Comparison of ENCODE assay signal across 22 cellular contexts in the genomic region with DNA sequence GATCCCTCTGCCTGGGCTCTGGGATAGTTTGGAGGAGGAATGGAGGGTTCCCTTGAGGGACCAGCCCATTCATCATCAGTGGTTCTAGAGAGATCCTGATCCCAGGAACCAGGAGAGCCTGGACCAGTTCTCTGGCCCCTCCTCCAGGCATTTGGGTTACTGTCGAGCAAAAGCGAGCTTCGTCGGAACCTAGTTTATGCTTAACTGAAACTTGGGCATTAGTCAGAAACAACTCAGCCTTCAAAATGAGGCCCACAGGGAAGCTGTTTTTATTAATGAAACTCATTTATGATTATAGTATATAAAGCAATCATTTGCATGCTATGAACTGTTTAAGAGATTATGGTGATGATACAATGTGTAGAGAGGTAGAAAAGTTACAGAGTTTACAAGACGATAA.
DNase-seq lines count a peak whose midpoint lies in the region; ATAC-seq and TF ChIP-seq lines count a peak whose summit lies in the region.
"Had no signal": no experiment of that assay in that cellular context is flagged by ENCODE, and none has a peak within 500 bp of the region (broad histone marks: within the 10 kb centered on the region; RNA-seq: fewer than 3 reads in every experiment).

No MANE protein-coding gene starts in this region.

- no peaks in the 10 kb centered on the region for H3K27me3 Mint-ChIP-seq in activated T-helper 2 cell treated with anti-CD3 and anti-CD28 coated beads, Interferon-gamma antibody, Interleukin-2, Interleukin-4, amounts not matched to agents 10 μg/mL and 5 μg/mL and 100 μg/mL, durations not matched to agents 14 hours and 24 hours and 36 hours (ENCODE audit: low read depth)
- no peaks in the 10 kb centered on the region for H3K27me3 Mint-ChIP-seq in MCF 10A (ENCODE audit: insufficient read depth, unreplicated experiment)

- H3K4me3 ChIP-seq in MG63, result no peak overlapping the region
- no peak overlapping the region for H3K4me3 ChIP-seq in smooth muscle cell
- H3K4me3 ChIP-seq: GM12878, PC-9, SK-N-MC, suprapubic skin had no signal

- CTCF ChIA-PET in MCF 10A (lab: Yijun Ruan, JAX), result interaction anchor here (0.6 to 1.2 kb wide), 2 partner anchors 11 to 143 kb away, joined by 3 read pairs; no protein-coding TSS in a partner anchor

- POLR2A ChIA-PET in MCF 10A (lab: Yijun Ruan, JAX), result interaction anchor here (1.1 to 1.7 kb wide), 3 partner anchors 11 to 43 kb away, joined by 4 to 5 read pairs (median 5); no protein-coding TSS in a partner anchor

- 41% methylated on average over 5 of the region's 5 CpGs for WGBS in smooth muscle cell (ENCODE audit: low lambda C conversion rate)

- H3K9ac ChIP-seq in smooth muscle cell (ENCODE audit: low read depth), result peak overlapping the region; percentile 40

- no TSS peak for BruUV-seq in MCF 10A (replicated peaks; lab: Mats Ljungman, UMichigan)

- H3K9me3 Mint-ChIP-seq in activated T-helper 2 cell treated with anti-CD3 and anti-CD28 coated beads, Interferon-gamma antibody, Interleukin-2, Interleukin-4, amounts not matched to agents 10 μg/mL and 5 μg/mL and 100 μg/mL, durations not matched to agents 14 hours and 24 hours and 36 hours, result no peaks in the 10 kb centered on the region
- H3K9me3 Mint-ChIP-seq in MCF 10A (ENCODE audit: unreplicated experiment), result no peaks in the 10 kb centered on the region
- H3K9me3 Mint-ChIP-seq: nephron progenitor cell had no signal

- H3K36me3 ChIP-seq in MG63 (no peaks in the 10 kb centered on the region), smooth muscle cell (ENCODE audit: low read depth) (no peaks in the 10 kb centered on the region)
- H3K36me3 ChIP-seq: suprapubic skin had no signal

- no peaks in the 10 kb centered on the region for H3K9me3 ChIP-seq in MG63
- H3K9me3 ChIP-seq in smooth muscle cell (replicated peaks; ENCODE audit: low read depth), result no peaks in the 10 kb centered on the region
- H3K9me3 ChIP-seq: suprapubic skin had no signal

- H3K27ac Mint-ChIP-seq in activated T-helper 2 cell treated with anti-CD3 and anti-CD28 coated beads, Interferon-gamma antibody, Interleukin-2, Interleukin-4, amounts not matched to agents 10 μg/mL and 5 μg/mL and 100 μg/mL, durations not matched to agents 14 hours and 24 hours and 36 hours, result peak overlapping the region; percentile 98
- no peak overlapping the region for H3K27ac Mint-ChIP-seq in MCF 10A (ENCODE audit: low read depth, unreplicated experiment)
- H3K27ac Mint-ChIP-seq: nephron progenitor cell had no signal

- no peaks in the 10 kb centered on the region for H3K27me3 ChIP-seq in MG63
- H3K27me3 ChIP-seq in smooth muscle cell (ENCODE audit: low read depth), result no peaks in the 10 kb centered on the region
- H3K27me3 ChIP-seq: suprapubic skin had no signal

- no peaks in the 10 kb centered on the region for H3K79me2 ChIP-seq in smooth muscle cell (ENCODE audit: low read depth)

- peak overlapping the region; percentile 40 for H3K4me3 Mint-ChIP-seq in activated T-helper 2 cell treated with anti-CD3 and anti-CD28 coated beads, Interferon-gamma antibody, Interleukin-2, Interleukin-4, amounts not matched to agents 10 μg/mL and 5 μg/mL and 100 μg/mL, durations not matched to agents 14 hours and 24 hours and 36 hours (ENCODE audit: low read depth)
- H3K4me3 Mint-ChIP-seq in MCF 10A (ENCODE audit: unreplicated experiment), result no peak overlapping the region
- H3K4me3 Mint-ChIP-seq: nephron progenitor cell had no signal

- H4K20me1 ChIP-seq in smooth muscle cell (ENCODE audit: low read depth), result no peaks in the 10 kb centered on the region

- peak overlapping the region; percentile 62 for H3K4me2 ChIP-seq in smooth muscle cell
- H3K4me2 ChIP-seq: PC-9 had no signal

- H3K4me1 Mint-ChIP-seq in activated T-helper 2 cell treated with anti-CD3 and anti-CD28 coated beads, Interferon-gamma antibody, Interleukin-2, Interleukin-4, amounts not matched to agents 10 μg/mL and 5 μg/mL and 100 μg/mL, durations not matched to agents 14 hours and 24 hours and 36 hours (ENCODE audit: low read depth), result peaks cover 85% of the 10 kb centered on the region
- no peaks in the 10 kb centered on the region for H3K4me1 Mint-ChIP-seq in MCF 10A (ENCODE audit: insufficient read depth, unreplicated experiment)

- H3K36me3 Mint-ChIP-seq in activated T-helper 2 cell treated with anti-CD3 and anti-CD28 coated beads, Interferon-gamma antibody, Interleukin-2, Interleukin-4, amounts not matched to agents 10 μg/mL and 5 μg/mL and 100 μg/mL, durations not matched to agents 14 hours and 24 hours and 36 hours (ENCODE audit: low read depth), result peaks cover 10% of the 10 kb centered on the region
- H3K36me3 Mint-ChIP-seq in MCF 10A (ENCODE audit: insufficient read depth, unreplicated experiment), result no peaks in the 10 kb centered on the region

- DNase-seq in activated naive CD4-positive, alpha-beta T cell treated with Interleukin-2 at 50 U/mL for 16 hours, result peak; percentile 46
- DNase-seq in activated naive CD4-positive, alpha-beta T cell treated with anti-CD3 and anti-CD28 coated beads, Interleukin-2, amount 50 U/mL, for 16 hours, result no peak
- DNase-seq in MG63 (peak; percentile 32), smooth muscle cell (lab: John Stamatoyannopoulos, UW; ENCODE audit: unreplicated experiment) (no peak), HPDE6-E6E7 (ENCODE audit: extremely low spot score) (no peak), MCF 10A (ENCODE audit: unreplicated experiment) (no peak)
- no peak for DNase-seq in activated T-helper 2 cell treated with anti-CD3 and anti-CD28 coated beads, Interferon-gamma antibody, Interleukin-2, Interleukin-4, amounts not matched to agents 10 μg/mL and 5 μg/mL and 100 μg/mL, durations not matched to agents 14 hours and 24 hours and 36 hours (ENCODE audit: low spot score)
- DNase-seq: anterior cingulate cortex, Calu3, foreskin fibroblast, hippocampal formation, Kasumi-1, kidney, NCI-H1417, NCI-H2171, NCI-H748 treated with DMSO at 0.1 percent for 48 hours, nephron progenitor cell, PC-9 had no signal

- no peak for ATAC-seq in GM21528 (IDR thresholded peaks at IDR 0.05; ENCODE audit: low FRiP score, unreplicated experiment)
- ATAC-seq: GM12878 had no signal

- H3K27ac ChIP-seq in smooth muscle cell (ENCODE audit: low read depth), result peak overlapping the region; percentile 91
- H3K27ac ChIP-seq: PC-9, SK-N-MC, suprapubic skin had no signal

- peaks cover 10% of the 10 kb centered on the region for H3K4me1 ChIP-seq in smooth muscle cell (ENCODE audit: low read depth)
- H3K4me1 ChIP-seq: suprapubic skin had no signal

- TF ChIP-seq CTCF in smooth muscle cell (IDR thresholded peaks at IDR 0.05; ENCODE audit: borderline replicate concordance, insufficient read depth, poor library complexity, severe bottlenecking), result no peak
- no peak for TF ChIP-seq CTCF in MCF 10A (IDR thresholded peaks at IDR 0.05; ENCODE audit: unreplicated experiment)

- peaks cover 10% of the 10 kb centered on the region for H3F3A ChIP-seq in smooth muscle cell (ENCODE audit: low read depth)

- intact Hi-C loops in activated T-helper 2 cell treated with anti-CD3 and anti-CD28 coated beads, Interferon-gamma antibody, Interleukin-2, Interleukin-4, amounts not matched to agents 10 μg/mL and 5 μg/mL and 100 μg/mL, durations not matched to agents 14 hours and 24 hours and 36 hours (cut with micrococcal nuclease), result loop anchor here (2.0 kb wide), 2 partner anchors 16 to 80 kb away; no protein-coding TSS in a partner anchor
- intact Hi-C loops in MCF 10A (cut with micrococcal nuclease), result no loop called here

- no peak overlapping the region for H2AFZ ChIP-seq in smooth muscle cell (ENCODE audit: low read depth)
- H2AFZ ChIP-seq: PC-9 had no signal

Comparison
In these comparisons a context has a peak if more than half of its experiments do, and no peak if none do; other contexts are left out.
1. DNase-seq: peak in activated naive CD4-positive, alpha-beta T cell treated with Interleukin-2 at 50 U/mL for 16 hours (single experiment) and MG63 (single experiment); none in activated naive CD4-positive, alpha-beta T cell treated with anti-CD3 and anti-CD28 coated beads, Interleukin-2, amount 50 U/mL, for 16 hours (single experiment), activated T-helper 2 cell treated with anti-CD3 and anti-CD28 coated beads, Interferon-gamma antibody, Interleukin-2, Interleukin-4, amounts not matched to agents 10 μg/mL and 5 μg/mL and 100 μg/mL, durations not matched to agents 14 hours and 24 hours and 36 hours (single experiment), smooth muscle cell (single experiment), HPDE6-E6E7 (single experiment) and MCF 10A (single experiment).